33 cellular contexts compared by ENCODE assay signal in the genomic region with DNA sequence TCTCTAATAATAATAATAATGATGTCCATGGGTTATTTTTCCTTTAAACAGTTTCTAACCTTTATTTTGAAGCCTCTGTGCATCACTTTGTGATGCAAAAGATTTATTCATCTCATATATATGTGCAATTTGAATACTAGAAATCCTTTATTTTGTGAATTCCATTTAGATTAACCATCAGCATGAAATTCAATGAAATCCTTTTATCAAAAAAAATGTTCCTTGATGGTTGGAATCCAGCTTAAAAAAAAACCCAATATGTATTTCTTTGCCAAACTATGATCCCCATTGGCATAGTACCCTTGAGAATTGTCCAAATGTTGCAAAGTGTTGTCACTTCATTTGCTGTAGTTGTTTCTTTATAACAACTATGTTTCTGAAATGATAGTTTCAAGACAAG. TPM values are rescaled to one million over a fixed set of nuclear protein-coding genes. Genes with fewer than 3 reads are reported as not detected.
A peak's percentile ranks its signal among the peaks of the same experiment; 100 is the strongest.
DNase-seq lines count a peak whose midpoint lies in the region; ATAC-seq and TF ChIP-seq lines count a peak whose summit lies in the region.
"Had no signal": no experiment of that assay in that cellular context is flagged by ENCODE, and none has a peak within 500 bp of the region (broad histone marks: within the 10 kb centered on the region; RNA-seq: fewer than 3 reads in every experiment).

No MANE protein-coding gene starts in this region.

- H3K9me3 Mint-ChIP-seq in endothelial cell (ENCODE audit: unreplicated experiment) = no peaks in the 10 kb centered on the region
- H3K9me3 Mint-ChIP-seq: activated naive CD8-positive, alpha-beta T cell treated with anti-CD3 and anti-CD28 coated beads for 36 hours; CD4-positive, alpha-beta memory T cell; nephron; stimulated activated naive CD8-positive, alpha-beta T cell treated with anti-CD3 and anti-CD28 coated beads, Interleukin-15, Interleukin-2, amounts not matched to agents 100 ng/mL and 50 ng/mL, for 24 hours had no signal

- no peaks in the 10 kb centered on the region for H3K27me3 ChIP-seq in KMS-11 (ENCODE audit: insufficient read depth, low read depth)
- H3K27me3 ChIP-seq in gastrocnemius medialis = no peaks in the 10 kb centered on the region
- H3K27me3 ChIP-seq: cardiac muscle cell, colonic mucosa, ovary, Peyer's patch, uterus had no signal

- peaks cover 42% of the 10 kb centered on the region; the same call in 1 of the 2 replicates for H3K79me2 ChIP-seq in KMS-11 (ENCODE audit: insufficient read depth, low read depth)

- H3K4me2 ChIP-seq in KMS-11 = peak overlapping the region; percentile 13; the same call in 1 of the 2 replicates

- no peak overlapping the region for H3K27ac Mint-ChIP-seq in endothelial cell (ENCODE audit: unreplicated experiment)
- H3K27ac Mint-ChIP-seq: activated naive CD8-positive, alpha-beta T cell treated with anti-CD3 and anti-CD28 coated beads for 36 hours; B cell; nephron; stimulated activated naive CD8-positive, alpha-beta T cell treated with anti-CD3 and anti-CD28 coated beads, Interleukin-15, Interleukin-2, amounts not matched to agents 100 ng/mL and 50 ng/mL, for 24 hours had no signal

- TF ChIP-seq CTCF in KMS-11 (conservative IDR thresholded peaks at IDR 0.05; ENCODE audit: low read depth, low read length) (no peak), gastrocnemius medialis (IDR thresholded peaks at IDR 0.05 in 4 of 5, conservative IDR thresholded peaks at IDR 0.05 in 1 of 5) (no peak), endothelial cell (IDR thresholded peaks at IDR 0.05; ENCODE audit: unreplicated experiment) (no peak)

- H3K9ac ChIP-seq in KMS-11 = no peak overlapping the region

- no peaks in the 10 kb centered on the region for H3K9me3 ChIP-seq in gastrocnemius medialis
- H3K9me3 ChIP-seq: colonic mucosa, ovary, Peyer's patch, uterus had no signal

- H3K36me3 Mint-ChIP-seq in endothelial cell (ENCODE audit: low read depth, unreplicated experiment) = no peaks in the 10 kb centered on the region
- H3K36me3 Mint-ChIP-seq: activated naive CD8-positive, alpha-beta T cell treated with anti-CD3 and anti-CD28 coated beads for 36 hours; CD4-positive, alpha-beta memory T cell had no signal

- no peak for ATAC-seq in gastrocnemius medialis
- ATAC-seq in HG03439 (IDR thresholded peaks at IDR 0.05; ENCODE audit: unreplicated experiment) = no peak

- no peak overlapping the region for H3K4me3 Mint-ChIP-seq in endothelial cell (ENCODE audit: unreplicated experiment)
- H3K4me3 Mint-ChIP-seq: activated naive CD8-positive, alpha-beta T cell treated with anti-CD3 and anti-CD28 coated beads for 36 hours; B cell; CD4-positive, alpha-beta memory T cell; nephron; stimulated activated naive CD8-positive, alpha-beta T cell treated with anti-CD3 and anti-CD28 coated beads, Interleukin-15, Interleukin-2, amounts not matched to agents 100 ng/mL and 50 ng/mL, for 24 hours had no signal

- peaks cover 2% of the 10 kb centered on the region for H3K4me1 Mint-ChIP-seq in endothelial cell (ENCODE audit: unreplicated experiment)

- in situ Hi-C loops in gastrocnemius medialis (cut with MboI; ENCODE audit: low sequenced_read_pairs in 4 of 4) = no loop called here

- no peaks in the 10 kb centered on the region for H3K27me3 Mint-ChIP-seq in endothelial cell (ENCODE audit: unreplicated experiment)
- H3K27me3 Mint-ChIP-seq: activated naive CD8-positive, alpha-beta T cell treated with anti-CD3 and anti-CD28 coated beads for 36 hours; B cell; CD4-positive, alpha-beta memory T cell; stimulated activated naive CD8-positive, alpha-beta T cell treated with anti-CD3 and anti-CD28 coated beads, Interleukin-15, Interleukin-2, amounts not matched to agents 100 ng/mL and 50 ng/mL, for 24 hours had no signal

- DNase-seq in EL (peak; percentile 44), fibroblast of gingiva (ENCODE audit: low read depth) (peak; percentile 56), gastrocnemius medialis (no peak), NCI-H2081 treated with DMSO at 0.1 percent for 48 hours (lab: John Stamatoyannopoulos, UW) (no peak), endothelial cell (ENCODE audit: low spot score) (no peak)
- DNase-seq in stimulated activated CD4-positive, alpha-beta T cell treated with anti-CD3 and anti-CD28 coated beads, Interleukin-1b, Interleukin-23, amount 100 ng/mL, for 48 hours = no peak
- DNase-seq: activated CD4-positive, alpha-beta T cell treated with anti-CD3 and anti-CD28 coated beads for 4 hours; activated effector memory CD4-positive, alpha-beta T cell treated with Interleukin-2 at 50 U/mL for 16 hours; activated naive CD8-positive, alpha-beta T cell treated with anti-CD3 and anti-CD28 coated beads for 36 hours; activated T-cell treated with anti-CD3 and anti-CD28 coated beads for 4 hours; aorta; CD4-positive, alpha-beta memory T cell; colonic mucosa; effector CD8-positive, alpha-beta T cell; erythroblast; MV-4-11; NCI-H1436; NCI-H226; NCI-H69; ovary; Peyer's patch; SHP77 treated with DMSO at 0.1 percent for 48 hours; stimulated activated CD4-positive, alpha-beta T cell treated with anti-CD3 and anti-CD28 coated beads, Interleukin-2, amount 100 ng/mL, for 24 hours; stimulated activated CD8-positive, alpha-beta memory T cell treated with anti-CD3 and anti-CD28 coated beads, Interleukin-4, amount 100 ng/mL, for 48 hours; SW 1271; uterus had no signal

- H3K27ac ChIP-seq in KMS-11 (no peak overlapping the region), gastrocnemius medialis (peak overlapping the region; percentile 70 to 100 (median 96))
- H3K27ac ChIP-seq: cardiac muscle cell, colonic mucosa, ovary, Peyer's patch, uterus had no signal

- H3K36me3 ChIP-seq in KMS-11 (ENCODE audit: insufficient read depth) (no peaks in the 10 kb centered on the region), gastrocnemius medialis (no peaks in the 10 kb centered on the region)
- H3K36me3 ChIP-seq: cardiac muscle cell, colonic mucosa, ovary, Peyer's patch, uterus had no signal

- H3K4me3 ChIP-seq in KMS-11 (IDR thresholded peaks at IDR 0.05; ENCODE audit: insufficient read depth, low read depth, low read length) (no peak overlapping the region), gastrocnemius medialis (no peak overlapping the region)
- H3K4me3 ChIP-seq: cardiac muscle cell, colonic mucosa, lung, ovary, Peyer's patch, uterus had no signal

- intact Hi-C loops in gastrocnemius medialis (cut with DNase I; ENCODE audit: low total_unique reads) = loop anchor here (10.0 kb wide), 1 partner anchor 303 kb away; no protein-coding TSS in a partner anchor

- H3K4me1 ChIP-seq in KMS-11 (ENCODE audit: low read depth, poor library complexity, severe bottlenecking) = peaks cover 29% of the 10 kb centered on the region
- peaks cover 88 to 89% of the 10 kb centered on the region in 2 donors for H3K4me1 ChIP-seq in gastrocnemius medialis

- no peak overlapping the region for H2AFZ ChIP-seq in KMS-11 (ENCODE audit: low read depth)

- no peak for TF ChIP-seq POLR2A in gastrocnemius medialis (IDR thresholded peaks at IDR 0.05)

- H4K20me1 ChIP-seq in KMS-11 (ENCODE audit: insufficient read depth) = no peaks in the 10 kb centered on the region

RNA-seq across cellular contexts. Expression of a gene that starts 7.4 kb away (rescaled TPM):
- total RNA-seq in gastrocnemius medialis (10 to 100 TPM; 14.2 to 56.4 (median 45.0) TPM), endothelial cell (ENCODE audit: unreplicated experiment) (31.2 TPM)

Comparison
In these comparisons a context has a peak if more than half of its experiments do, and no peak if none do; other contexts are left out.
1. DNase-seq: peak in EL (single experiment) and fibroblast of gingiva (single experiment); none in gastrocnemius medialis (0 of 2), NCI-H2081 treated with DMSO at 0.1 percent for 48 hours (single experiment), stimulated activated CD4-positive, alpha-beta T cell treated with anti-CD3 and anti-CD28 coated beads, Interleukin-1b, Interleukin-23, amount 100 ng/mL, for 48 hours (single experiment) and endothelial cell (single experiment).